ENCODE assay signal across 13 cellular contexts in the genomic region with DNA sequence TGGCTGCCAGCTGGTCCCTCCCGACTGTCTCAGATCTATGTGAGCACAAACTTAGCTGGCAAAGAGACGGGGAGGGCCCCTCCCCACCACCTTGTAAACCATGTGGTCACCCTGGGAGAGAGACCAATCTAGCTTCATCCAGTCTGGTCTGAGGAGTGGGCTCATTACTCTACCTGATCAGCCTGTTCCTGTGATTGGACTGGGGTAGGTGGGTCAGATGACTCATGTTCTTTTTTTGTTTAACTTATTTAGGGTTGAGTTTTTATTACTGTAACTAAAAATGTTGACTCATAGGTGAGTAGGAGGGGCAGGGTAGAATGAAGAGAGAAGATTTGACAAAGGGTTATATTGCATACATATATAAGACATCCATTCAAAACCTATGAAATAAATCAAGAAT.
DNase-seq lines count a peak whose midpoint lies in the region; ATAC-seq, FAIRE-seq and TF ChIP-seq lines count a peak whose summit lies in the region.
"Had no signal": no experiment of that assay in that cellular context is flagged by ENCODE, and none has a peak within 500 bp of the region (broad histone marks: within the 10 kb centered on the region; RNA-seq: fewer than 3 reads in every experiment).

No MANE protein-coding gene starts in this region.

- peak; percentile 28 for DNase-seq in stimulated activated CD4-positive, alpha-beta T cell treated with anti-CD3 and anti-CD28 coated beads, Interleukin-1b, Interleukin-23, amount 100 ng/mL, for 48 hours
- DNase-seq in stimulated activated CD4-positive, alpha-beta T cell treated with anti-CD3 and anti-CD28 coated beads, Interleukin-4, amount 100 ng/mL, for 4 hours = no peak
- DNase-seq in RWPE2 (ENCODE audit: low spot score) (no peak), fibroblast of mammary gland (ENCODE audit: low read depth) (peak; percentile 62), urothelium cell line (ENCODE audit: low spot score) (peak; percentile 53), NCI-H2171 (lab: John Stamatoyannopoulos, UW) (no peak), posterior cingulate gyrus (no peak)
- no peak for DNase-seq in activated effector memory CD4-positive, alpha-beta T cell treated with anti-CD3 and anti-CD28 coated beads, Interleukin-2, amount 50 U/mL, for 16 hours
- DNase-seq: CD4-positive, CD25-positive, alpha-beta regulatory T cell; dorsolateral prefrontal cortex; NCI-H510A treated with DMSO at 0.1 percent for 48 hours; Right ventricle myocardium superior had no signal

- peaks cover 26% of the 10 kb centered on the region for H3K4me1 ChIP-seq in RWPE2 (ENCODE audit: insufficient read depth, poor library complexity, severe bottlenecking)

- FAIRE-seq in urothelium cell line (lab: Jason Lieb, UNC) = no peak

- no peaks in the 10 kb centered on the region for H3K27me3 ChIP-seq in RWPE2 (ENCODE audit: insufficient read depth, poor library complexity, severe bottlenecking)
- H3K27me3 ChIP-seq: dorsolateral prefrontal cortex had no signal

- intact Hi-C loops in posterior cingulate gyrus (cut with DNase I) = loop anchor here (5.0 kb wide), 1 partner anchor 108 kb away; no protein-coding TSS in a partner anchor

- TF ChIP-seq CTCF in RWPE2 (IDR thresholded peaks at IDR 0.05; ENCODE audit: poor library complexity, severe bottlenecking) (no peak), fibroblast of mammary gland (conservative IDR thresholded peaks at IDR 0.05; ENCODE audit: control insufficient read depth, insufficient read depth, low read depth, low read length) (no peak)

- no peaks in the 10 kb centered on the region for H3K9me3 ChIP-seq in RWPE2 (ENCODE audit: severe bottlenecking)

- H3K27ac ChIP-seq in RWPE2 (ENCODE audit: poor library complexity, severe bottlenecking) = peak overlapping the region; percentile 34

- peaks cover 16% of the 10 kb centered on the region for H3K36me3 ChIP-seq in RWPE2 (ENCODE audit: low read depth)

- peak; percentile 43 for ATAC-seq in RWPE2 (ENCODE audit: low read depth)
- ATAC-seq: WTC11 had no signal

- H3K4me3 ChIP-seq in RWPE2 (ENCODE audit: severe bottlenecking) (no peak overlapping the region), fibroblast of mammary gland (ENCODE audit: control insufficient read depth, low read depth, low read length) (no peak overlapping the region)

Comparison
In these comparisons a context has a peak if more than half of its experiments do, and no peak if none do; other contexts are left out.
1. DNase-seq: peak in stimulated activated CD4-positive, alpha-beta T cell treated with anti-CD3 and anti-CD28 coated beads, Interleukin-1b, Interleukin-23, amount 100 ng/mL, for 48 hours (single experiment), fibroblast of mammary gland (single experiment) and urothelium cell line (single experiment); none in stimulated activated CD4-positive, alpha-beta T cell treated with anti-CD3 and anti-CD28 coated beads, Interleukin-4, amount 100 ng/mL, for 4 hours (0 of 2), RWPE2 (single experiment), NCI-H2171 (single experiment), posterior cingulate gyrus (0 of 10) and activated effector memory CD4-positive, alpha-beta T cell treated with anti-CD3 and anti-CD28 coated beads, Interleukin-2, amount 50 U/mL, for 16 hours (single experiment).